In genomic region chr10:62180677-62181076, GRCh38 we compare ENCODE assay signal across 17 cellular contexts.
DNase-seq lines count a peak whose midpoint lies in the region; ATAC-seq and TF ChIP-seq lines count a peak whose summit lies in the region.
"Had no signal": no experiment of that assay in that cellular context is flagged by ENCODE, and none has a peak within 500 bp of the region (broad histone marks: within the 10 kb centered on the region; RNA-seq: fewer than 3 reads in every experiment).

No MANE protein-coding gene starts in this region.

- H3K27me3 Mint-ChIP-seq in activated CD4-positive, alpha-beta T cell treated with anti-CD3 and anti-CD28 coated beads, Interleukin-2, amount 10 ng/mL, durations not matched to agents 7 days and 5 days, result no peaks in the 10 kb centered on the region
- no peaks in the 10 kb centered on the region for H3K27me3 Mint-ChIP-seq in CD4-positive, alpha-beta T cell
- no peaks in the 10 kb centered on the region for H3K27me3 Mint-ChIP-seq in T-helper 17 cell
- H3K27me3 Mint-ChIP-seq in activated naive CD8-positive, alpha-beta T cell treated with anti-CD3 and anti-CD28 coated beads, Interleukin-2, amount 50 U/mL, for 24 hours, result no peaks in the 10 kb centered on the region
- no peaks in the 10 kb centered on the region for H3K27me3 Mint-ChIP-seq in type B pancreatic cell
- H3K27me3 Mint-ChIP-seq in effector memory CD8-positive, alpha-beta T cell, result no peaks in the 10 kb centered on the region

- ATAC-seq in CD4-positive, alpha-beta T cell (ENCODE audit: poor library complexity), result no peak
- no peak for ATAC-seq in T-helper 17 cell
- no peak for ATAC-seq in activated naive CD8-positive, alpha-beta T cell treated with anti-CD3 and anti-CD28 coated beads, Interleukin-2, amount 50 U/mL, for 24 hours
- no peak for ATAC-seq in effector memory CD8-positive, alpha-beta T cell (replicated peaks)
- ATAC-seq: A549, body of pancreas, left lung had no signal

- no peak overlapping the region for H3K9ac ChIP-seq in colonic mucosa (ENCODE audit: low read depth in 2 of 2, low read length in 2 of 2)
- H3K9ac ChIP-seq: GM23248 had no signal

- no peaks in the 10 kb centered on the region for H3K4me1 ChIP-seq in colonic mucosa
- H3K4me1 ChIP-seq: left lung had no signal

- intact Hi-C loops in CD4-positive, alpha-beta T cell (cut with DNase I, micrococcal nuclease), result loop anchor here (5.0 to 10.0 kb wide), 2 partner anchors 54 to 62 kb away; no protein-coding TSS in a partner anchor
- intact Hi-C loops in colonic mucosa (cut with DNase I), result no loop called here

- H3K9me3 Mint-ChIP-seq in activated CD4-positive, alpha-beta T cell treated with anti-CD3 and anti-CD28 coated beads, Interleukin-2, amount 10 ng/mL, durations not matched to agents 7 days and 5 days, result peaks cover 48% of the 10 kb centered on the region
- H3K9me3 Mint-ChIP-seq in CD4-positive, alpha-beta T cell, result peaks cover 9% of the 10 kb centered on the region
- H3K9me3 Mint-ChIP-seq in activated naive CD8-positive, alpha-beta T cell treated with anti-CD3 and anti-CD28 coated beads, Interleukin-2, amount 50 U/mL, for 24 hours, result peaks cover 28% of the 10 kb centered on the region
- H3K9me3 Mint-ChIP-seq in type B pancreatic cell, result peaks cover 6% of the 10 kb centered on the region
- peaks cover 0 to 5% of the 10 kb centered on the region in 2 donors for H3K9me3 Mint-ChIP-seq in effector memory CD8-positive, alpha-beta T cell

- no peaks in the 10 kb centered on the region for H3K27me3 ChIP-seq in CD4-positive, alpha-beta T cell (ENCODE audit: control insufficient read depth, insufficient read depth, low read length)
- no peaks in the 10 kb centered on the region for H3K27me3 ChIP-seq in colonic mucosa
- H3K27me3 ChIP-seq: body of pancreas, left lung had no signal

- no peaks in the 10 kb centered on the region for H3K9me3 ChIP-seq in CD4-positive, alpha-beta T cell (ENCODE audit: control insufficient read depth, low read length)
- H3K9me3 ChIP-seq in T-helper 17 cell (ENCODE audit: control insufficient read depth, low read length, poor library complexity, severe bottlenecking), result no peaks in the 10 kb centered on the region
- H3K9me3 ChIP-seq in colonic mucosa, result no peaks in the 10 kb centered on the region
- H3K9me3 ChIP-seq: body of pancreas had no signal

- peak overlapping the region; percentile 76 for H3K27ac Mint-ChIP-seq in activated CD4-positive, alpha-beta T cell treated with anti-CD3 and anti-CD28 coated beads, Interleukin-2, amount 10 ng/mL, durations not matched to agents 7 days and 5 days
- H3K27ac Mint-ChIP-seq in CD4-positive, alpha-beta T cell, result peak overlapping the region; percentile 86
- H3K27ac Mint-ChIP-seq in T-helper 17 cell (peak overlapping the region; percentile 75), type B pancreatic cell (no peak overlapping the region)
- H3K27ac Mint-ChIP-seq in activated naive CD8-positive, alpha-beta T cell treated with anti-CD3 and anti-CD28 coated beads, Interleukin-2, amount 50 U/mL, for 24 hours, result peak overlapping the region; percentile 86
- peak overlapping the region in 1 of 2 donors; percentile 52 for H3K27ac Mint-ChIP-seq in effector memory CD8-positive, alpha-beta T cell

- no peak overlapping the region for H3K4me3 Mint-ChIP-seq in activated CD4-positive, alpha-beta T cell treated with anti-CD3 and anti-CD28 coated beads, Interleukin-2, amount 10 ng/mL, durations not matched to agents 7 days and 5 days
- H3K4me3 Mint-ChIP-seq in CD4-positive, alpha-beta T cell, result no peak overlapping the region
- H3K4me3 Mint-ChIP-seq in T-helper 17 cell, result no peak overlapping the region
- H3K4me3 Mint-ChIP-seq in activated naive CD8-positive, alpha-beta T cell treated with anti-CD3 and anti-CD28 coated beads, Interleukin-2, amount 50 U/mL, for 24 hours, result no peak overlapping the region
- no peak overlapping the region for H3K4me3 Mint-ChIP-seq in type B pancreatic cell
- no peak overlapping the region for H3K4me3 Mint-ChIP-seq in effector memory CD8-positive, alpha-beta T cell

- no peak overlapping the region for H3K27ac ChIP-seq in CD4-positive, alpha-beta T cell (ENCODE audit: low read depth, low read length)
- H3K27ac ChIP-seq in colonic mucosa, result no peak overlapping the region
- H3K27ac ChIP-seq: A549, body of pancreas, GM23248, left lung, SK-N-MC, VCaP had no signal

- no peak overlapping the region for H3K4me3 ChIP-seq in colonic mucosa
- H3K4me3 ChIP-seq: A549, body of pancreas, GM23248, left lung, SK-N-MC had no signal

- CTCF ChIA-PET in activated CD4-positive, alpha-beta T cell treated with anti-CD3 and anti-CD28 coated beads, Interleukin-2, amount 10 ng/mL, durations not matched to agents 7 days and 5 days (lab: Charles Lee), result interaction anchor here (1.4 to 1.6 kb wide), 2 partner anchors 23 to 64 kb away, joined by 4 to 5 read pairs; no protein-coding TSS in a partner anchor
- CTCF ChIA-PET in CD4-positive, alpha-beta T cell (lab: Charles Lee), result no interaction called here

- no peaks in the 10 kb centered on the region for H3K36me3 ChIP-seq in colonic mucosa
- H3K36me3 ChIP-seq: left lung had no signal

- peaks cover 79% of the 10 kb centered on the region for H3K4me1 Mint-ChIP-seq in activated CD4-positive, alpha-beta T cell treated with anti-CD3 and anti-CD28 coated beads, Interleukin-2, amount 10 ng/mL, durations not matched to agents 7 days and 5 days
- H3K4me1 Mint-ChIP-seq in CD4-positive, alpha-beta T cell (ENCODE audit: low read depth), result peaks cover 88% of the 10 kb centered on the region
- H3K4me1 Mint-ChIP-seq in T-helper 17 cell, result peaks cover 43% of the 10 kb centered on the region
- H3K4me1 Mint-ChIP-seq in activated naive CD8-positive, alpha-beta T cell treated with anti-CD3 and anti-CD28 coated beads, Interleukin-2, amount 50 U/mL, for 24 hours, result peaks cover 65% of the 10 kb centered on the region
- H3K4me1 Mint-ChIP-seq in type B pancreatic cell (ENCODE audit: unreplicated experiment), result no peaks in the 10 kb centered on the region
- peaks cover 12 to 33% of the 10 kb centered on the region in 2 donors for H3K4me1 Mint-ChIP-seq in effector memory CD8-positive, alpha-beta T cell (ENCODE audit: low read depth in 2 of 2)

- POLR2A ChIA-PET in activated CD4-positive, alpha-beta T cell treated with anti-CD3 and anti-CD28 coated beads, Interleukin-2, amount 10 ng/mL, durations not matched to agents 7 days and 5 days (lab: Charles Lee), result no interaction called here
- POLR2A ChIA-PET in CD4-positive, alpha-beta T cell (lab: Charles Lee), result interaction anchor here (0.6 kb wide), 1 partner anchor 51 kb away, joined by 3 read pairs; no protein-coding TSS in a partner anchor

- peaks cover 66% of the 10 kb centered on the region for H3K36me3 Mint-ChIP-seq in activated CD4-positive, alpha-beta T cell treated with anti-CD3 and anti-CD28 coated beads, Interleukin-2, amount 10 ng/mL, durations not matched to agents 7 days and 5 days (ENCODE audit: low read depth)
- peaks cover 3% of the 10 kb centered on the region for H3K36me3 Mint-ChIP-seq in CD4-positive, alpha-beta T cell (ENCODE audit: low read depth)
- H3K36me3 Mint-ChIP-seq in T-helper 17 cell (ENCODE audit: low read depth) (no peaks in the 10 kb centered on the region), type B pancreatic cell (peaks cover 4% of the 10 kb centered on the region)
- H3K36me3 Mint-ChIP-seq in activated naive CD8-positive, alpha-beta T cell treated with anti-CD3 and anti-CD28 coated beads, Interleukin-2, amount 50 U/mL, for 24 hours (ENCODE audit: low read depth), result peaks cover 25% of the 10 kb centered on the region
- no peaks in the 10 kb centered on the region for H3K36me3 Mint-ChIP-seq in effector memory CD8-positive, alpha-beta T cell (ENCODE audit: insufficient read depth)

- no peak for DNase-seq in activated CD4-positive, alpha-beta T cell treated with anti-CD3 and anti-CD28 coated beads, Interleukin-2, amount 10 ng/mL, durations not matched to agents 7 days and 5 days
- DNase-seq in activated CD4-positive, alpha-beta T cell treated with anti-CD3 and anti-CD28 coated beads, Interleukin-2, amount 50 U/mL, for 48 hours, result no peak
- no peak for DNase-seq in CD4-positive, alpha-beta T cell
- DNase-seq in T-helper 17 cell (no peak), type B pancreatic cell (ENCODE audit: extremely low spot score, unreplicated experiment) (no peak), colonic mucosa (no peak)
- no peak for DNase-seq in activated naive CD8-positive, alpha-beta T cell treated with anti-CD3 and anti-CD28 coated beads, Interleukin-2, amount 50 U/mL, for 24 hours
- DNase-seq in effector memory CD8-positive, alpha-beta T cell, result no peak
- DNase-seq: AML-193; body of pancreas; GM23248; left lung; stimulated activated CD4-positive, alpha-beta T cell treated with anti-CD3 and anti-CD28 coated beads, Interleukin-15, amount 100 ng/mL, for 24 hours; stimulated activated naive CD4-positive, alpha-beta T cell had no signal

- TF ChIP-seq CTCF in CD4-positive, alpha-beta T cell (IDR thresholded peaks at IDR 0.05), result no peak
- TF ChIP-seq CTCF in type B pancreatic cell (conservative IDR thresholded peaks at IDR 0.05) (no peak), colonic mucosa (IDR thresholded peaks at IDR 0.05) (no peak)
